Comparison of ENCODE assay signal across 22 cellular contexts in the genomic region with DNA sequence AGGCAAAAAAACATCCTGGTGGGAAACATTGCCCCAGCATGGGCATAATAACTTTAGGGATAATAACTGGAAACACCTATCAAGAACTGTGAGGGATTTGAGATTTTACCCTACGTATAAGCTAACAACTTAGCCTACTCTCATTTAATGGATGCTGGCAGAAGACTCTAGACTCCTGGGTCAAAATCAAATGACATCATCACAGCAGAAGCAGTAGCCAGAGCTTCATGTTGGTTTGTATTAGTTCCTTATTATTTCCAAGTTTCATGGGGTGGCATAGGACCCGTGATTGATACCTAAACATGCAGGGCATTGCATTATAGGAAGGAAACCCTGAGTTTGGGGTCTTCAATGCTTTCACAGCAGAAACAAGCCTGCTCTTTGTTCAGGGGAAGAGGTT. TPM values are rescaled to one million over a fixed set of nuclear protein-coding genes. Genes with fewer than 3 reads are reported as not detected.
DNase-seq lines count a peak whose midpoint lies in the region; ATAC-seq, FAIRE-seq and TF ChIP-seq lines count a peak whose summit lies in the region.
"Had no signal": no experiment of that assay in that cellular context is flagged by ENCODE, and none has a peak within 500 bp of the region (broad histone marks: within the 10 kb centered on the region; RNA-seq: fewer than 3 reads in every experiment).

No MANE protein-coding gene starts in this region.

- H3K79me2 ChIP-seq in K562 (ENCODE audit: control insufficient read depth, insufficient read depth, low read length): peaks cover 18% of the 10 kb centered on the region

- H2AFZ ChIP-seq in K562 (ENCODE audit: low read depth, low read length): no peak overlapping the region
- H2AFZ ChIP-seq: GM23248 had no signal

- BruUV-seq in Caco-2 (replicated peaks; lab: Mats Ljungman, UMichigan) (no TSS peak), K562 (replicated peaks; lab: Mats Ljungman, UMichigan) (no TSS peak)

- H3K4me1 Mint-ChIP-seq in Caco-2 (ENCODE audit: low read depth, unreplicated experiment) (peaks cover 20% of the 10 kb centered on the region), mesothelial cell of epicardium (peaks cover 33% of the 10 kb centered on the region)

- 13% methylated on average over 2 of the region's 2 CpGs for WGBS in K562 (ENCODE audit: insufficient coverage, low coverage, missing lambda C conversion rate)

- TF ChIP-seq POLR2A in K562 (conservative IDR thresholded peaks at IDR 0.05): no peak

- no peak overlapping the region for H3K4me2 ChIP-seq in K562 (ENCODE audit: insufficient read depth, low read length)

- no peak overlapping the region for H3K4me3 Mint-ChIP-seq in Caco-2 (ENCODE audit: unreplicated experiment)
- H3K4me3 Mint-ChIP-seq in mesothelial cell of epicardium: no peak overlapping the region
- H3K4me3 Mint-ChIP-seq: CD4-positive, CD25-positive, alpha-beta regulatory T cell; CD8-positive, alpha-beta memory T cell had no signal

- H3K4me3 ChIP-seq in Caco-2 (ENCODE audit: low read depth, low read length) (no peak overlapping the region), HEK293 (ENCODE audit: low read depth, low read length) (no peak overlapping the region), K562 (no peak overlapping the region)
- H3K4me3 ChIP-seq: GM23248 had no signal

- H4K20me1 ChIP-seq in K562 (replicated peaks; ENCODE audit: control insufficient read depth, insufficient read depth, low read length): no peaks in the 10 kb centered on the region

- H3K27me3 Mint-ChIP-seq in Caco-2 (ENCODE audit: insufficient read depth, unreplicated experiment): no peaks in the 10 kb centered on the region
- no peaks in the 10 kb centered on the region for H3K27me3 Mint-ChIP-seq in mesothelial cell of epicardium (ENCODE audit: low read depth)

- H3K9me3 ChIP-seq in Caco-2: no peaks in the 10 kb centered on the region
- H3K9me3 ChIP-seq in HEK293 (ENCODE audit: control insufficient read depth, insufficient read depth, low read depth, low read length): no peaks in the 10 kb centered on the region
- H3K9me3 ChIP-seq in K562 (replicated peaks; ENCODE audit: control insufficient read depth, insufficient read depth, low read depth, low read length): no peaks in the 10 kb centered on the region
- H3K9me3 ChIP-seq: BE2C had no signal

- H3K4me1 ChIP-seq in Caco-2 (peaks cover 33% of the 10 kb centered on the region), HEK293 (ENCODE audit: control insufficient read depth, insufficient read depth, low read length) (no peaks in the 10 kb centered on the region), K562 (replicated peaks in 1 of 2; ENCODE audit: control insufficient read depth in 2 of 2, insufficient read depth in 2 of 2, low read length in 2 of 2) (peaks cover 0 to 6% of the 10 kb centered on the region in 2 experiments; a peak in 2 of 5 replicates)
- H3K4me1 ChIP-seq: BE2C had no signal

- FAIRE-seq in K562 (lab: Jason Lieb, UNC): no peak
- FAIRE-seq: D721Med, GM12892, GM18507, HepG2 had no signal

- no peak for TF ChIP-seq CTCF in Caco-2 (IDR thresholded peaks at IDR 0.05; ENCODE audit: insufficient read depth in 1 of 2, low read depth in 1 of 2, low read length in 1 of 2, severe bottlenecking in 1 of 2, unreplicated experiment in 1 of 2)
- TF ChIP-seq CTCF in HEK293 (tag by site-specific recombination; IDR thresholded peaks at IDR 0.05): no peak
- no peak for TF ChIP-seq CTCF in K562 (IDR thresholded peaks at IDR 0.05 in 2 of 3, conservative IDR thresholded peaks at IDR 0.05 in 1 of 3; ENCODE audit: insufficient read depth in 2 of 3, low read depth in 1 of 3, low read length in 3 of 3)
- TF ChIP-seq CTCF in mesothelial cell of epicardium (IDR thresholded peaks at IDR 0.05; ENCODE audit: unreplicated experiment): no peak
- TF ChIP-seq CTCF in GM10266 (IDR thresholded peaks at IDR 0.05; ENCODE audit: control insufficient read depth, insufficient read depth, low read depth, missing control alignments): no peak

- H3K36me3 ChIP-seq in Caco-2 (ENCODE audit: control insufficient read depth, insufficient read depth, low read length) (no peaks in the 10 kb centered on the region), HEK293 (ENCODE audit: control insufficient read depth in 2 of 2, insufficient read depth in 1 of 2, low read length in 2 of 2) (peaks cover 0 to 8% of the 10 kb centered on the region in 2 experiments; a peak in 1 of 3 replicates), K562 (ENCODE audit: control insufficient read depth, insufficient read depth, low read length) (peaks cover 4% of the 10 kb centered on the region; the same call in 1 of the 3 replicates)
- H3K36me3 ChIP-seq: BE2C had no signal

- no peak overlapping the region for H3K27ac ChIP-seq in HEK293 (ENCODE audit: extremely low read depth, low read depth, low read length)
- H3K27ac ChIP-seq in K562 (ENCODE audit: extremely low read depth, low read depth, low read length): no peak overlapping the region
- H3K27ac ChIP-seq: GM23248 had no signal

- no peak for DNase-seq in Caco-2
- DNase-seq in K562 (ENCODE audit: extremely low read depth in 1 of 4, low spot score in 3 of 4): no peak
- no peak for DNase-seq in mesothelial cell of epicardium (ENCODE audit: low spot score in 2 of 2, unreplicated experiment in 2 of 2)
- DNase-seq in NCI-H1092 treated with DMSO at 0.1 percent for 48 hours (lab: John Stamatoyannopoulos, UW): no peak
- DNase-seq in activated CD4-positive, alpha-beta T cell treated with anti-CD3 and anti-CD28 coated beads, Interleukin-2, amount 50 U/mL, for 4 hours: no peak
- DNase-seq in HuH-7.5 (ENCODE audit: low spot score): no peak
- no peak for DNase-seq in GM10266 (ENCODE audit: extremely low spot score)
- DNase-seq: ACHN; BE2C; C1 segment of cervical spinal cord; CD4-positive, CD25-positive, alpha-beta regulatory T cell; CD8-positive, alpha-beta memory T cell; COR-L47; DMS153; DMS79 treated with DMSO at 0.1 percent for 48 hours; GM23248; HCEC 1CT had no signal

- TF ChIP-seq EP300 in K562 (IDR thresholded peaks at IDR 0.05; ENCODE audit: low read length): no peak

- H3K9me3 Mint-ChIP-seq in Caco-2 (ENCODE audit: unreplicated experiment) (no peaks in the 10 kb centered on the region), mesothelial cell of epicardium (peaks cover 34% of the 10 kb centered on the region)
- H3K9me3 Mint-ChIP-seq: CD4-positive, CD25-positive, alpha-beta regulatory T cell; CD8-positive, alpha-beta memory T cell had no signal

- H3K27me3 ChIP-seq in Caco-2 (replicated peaks; ENCODE audit: control insufficient read depth, insufficient read depth, low read length): no peaks in the 10 kb centered on the region
- H3K27me3 ChIP-seq in K562 (ENCODE audit: control insufficient read depth in 2 of 2, insufficient read depth in 2 of 2, low read length in 2 of 2): no peaks in the 10 kb centered on the region
- H3K27me3 ChIP-seq: BE2C had no signal

- no peak overlapping the region for H3K9ac ChIP-seq in K562 (ENCODE audit: insufficient read depth in 1 of 2, low read depth in 2 of 2, low read length in 2 of 2)
- H3K9ac ChIP-seq: GM23248 had no signal

- CTCF ChIA-PET in Caco-2 (lab: Charles Lee) (no interaction called here), HEK293 (lab: Yijun Ruan, JAX) (interaction anchor here (1.3 to 1.4 kb wide), 2 partner anchors 13 to 17 kb away, joined by 5 to 6 read pairs; no protein-coding TSS in a partner anchor), K562 (lab: Yijun Ruan, JAX; ENCODE audit: low intra/inter-chr PET ratio) (no interaction called here)

- POLR2A ChIA-PET in Caco-2 (lab: Charles Lee): interaction anchor here (0.5 to 1.6 kb wide), 2 partner anchors 15 to 60 kb away, joined by 3 to 4 read pairs; a partner anchor contains a TSS
- POLR2A ChIA-PET in HEK293 (lab: Yijun Ruan, JAX): no interaction called here
- POLR2A ChIA-PET in K562 (lab: Yijun Ruan, JAX): no interaction called here

- H3K27ac Mint-ChIP-seq in Caco-2 (ENCODE audit: unreplicated experiment) (peak overlapping the region; percentile 71), mesothelial cell of epicardium (peak overlapping the region; percentile 60)
- H3K27ac Mint-ChIP-seq: CD4-positive, CD25-positive, alpha-beta regulatory T cell; CD8-positive, alpha-beta memory T cell had no signal

- H3K9me1 ChIP-seq in K562 (ENCODE audit: control insufficient read depth, insufficient read depth, low read length): no peaks in the 10 kb centered on the region

- TF ChIP-seq RAD21 in K562 (CRISPR knock-in tag; conservative IDR thresholded peaks at IDR 0.05 in 1 of 2, IDR thresholded peaks at IDR 0.05 in 1 of 2): no peak

- no peak for ATAC-seq in K562
- ATAC-seq: HepG2 had no signal

- H3K36me3 Mint-ChIP-seq in Caco-2 (ENCODE audit: insufficient read depth, unreplicated experiment) (peaks cover 21% of the 10 kb centered on the region), mesothelial cell of epicardium (peaks cover 9% of the 10 kb centered on the region)
- H3K36me3 Mint-ChIP-seq: CD4-positive, CD25-positive, alpha-beta regulatory T cell; CD8-positive, alpha-beta memory T cell had no signal

- in situ Hi-C loops in K562 (cut with MboI): no loop called here

- intact Hi-C loops in Caco-2 (cut with micrococcal nuclease; ENCODE audit: unreplicated experiment): loop anchor here (5.0 kb wide), 2 partner anchors 81 to 101 kb away; no protein-coding TSS in a partner anchor
- intact Hi-C loops in K562 (cut with micrococcal nuclease): no loop called here

RNA-seq across cellular contexts. Expression of a gene that starts 4.6 kb away (rescaled TPM):
- 41.9 and 44.9 TPM in 2 replicates for total RNA-seq in Caco-2 (2022)
- 3.8 and 12.7 TPM in 2 replicates for total RNA-seq in K562 (2011; cell fraction: chromatin; rRNA removed; ENCODE audit: low replicate concordance)
- 3.2 and 3.8 TPM in 2 replicates for total RNA-seq in K562 (2011; cell fraction: nucleolus; rRNA removed)
- total RNA-seq in K562 (2011; cell fraction: nucleoplasm; rRNA removed): 5.1 and 6.3 TPM in 2 replicates
- total RNA-seq in K562 (2014; rRNA removed): 32.3 and 43.3 TPM in 2 replicates
- total RNA-seq in K562 (2014; rRNA removed; fragmentation: Illumina TruSeq; extraction: Trizol): 69.6 and 74.1 TPM in 2 replicates
- total RNA-seq in K562 (2015; rRNA removed; fragmentation: Illumina TruSeq; extraction: Trizol): 63.0 and 64.5 TPM in 2 replicates
- total RNA-seq in K562 (2021): 16.2 and 19.5 TPM in 2 replicates
- polyA plus RNA-seq in K562 (2011; rRNA removed): 24.9 and 28.8 TPM in 2 replicates
- 2.0 and 10.5 TPM in 2 replicates for polyA plus RNA-seq in K562 (2011; cell fraction: cytosol; rRNA removed)
- polyA plus RNA-seq in K562 (2011; cell fraction: nucleus; rRNA removed): 3.4 and 6.7 TPM in 2 replicates
- polyA plus RNA-seq in K562 (2012): 52.1 and 69.8 TPM in 2 replicates
- 60.1 and 70.8 TPM in 2 replicates for polyA plus RNA-seq in K562 (2014; fragmentation: Illumina TruSeq; extraction: Trizol)
- 100 to 1,000 TPM in 1 of 2 experiments, 10 to 100 TPM in 1; 96.7 to 106 TPM for polyA plus RNA-seq in K562 (2014; fragmentation: Nextera tagmentation; extraction: Ambion mirVana)
- 67.1 and 83.4 TPM in 2 replicates for polyA plus RNA-seq in K562 (2014; rRNA removed)
- 8.9 and 9.9 TPM in 2 replicates for polyA minus RNA-seq in K562 (2011; rRNA and poly(A)+ RNA removed)
- polyA minus RNA-seq in K562 (2011; cell fraction: cytosol; rRNA and poly(A)+ RNA removed): 2.5 and 4.1 TPM in 2 replicates
- polyA minus RNA-seq in K562 (2011; cell fraction: nucleus; rRNA and poly(A)+ RNA removed): 1.5 and 5.6 TPM in 2 replicates
- 55.4 to 61.1 TPM (median 60.1 TPM) in 3 replicates for total RNA-seq in mesothelial cell of epicardium

RNA-seq across cellular contexts. Expression of a gene that starts 15.4 kb away (rescaled TPM):
- total RNA-seq in Caco-2 (2022): 293 and 367 TPM in 2 replicates
- not detected in 2 replicates for total RNA-seq in K562 (2011; cell fraction: chromatin; rRNA removed; ENCODE audit: low replicate concordance)
- not detected in 2 replicates for total RNA-seq in K562 (2011; cell fraction: nucleolus; rRNA removed)
- not detected in 2 replicates for total RNA-seq in K562 (2011; cell fraction: nucleoplasm; rRNA removed)
- not detected in 2 replicates for total RNA-seq in K562 (2014; rRNA removed)
- not detected in 2 replicates for total RNA-seq in K562 (2014; rRNA removed; fragmentation: Illumina TruSeq; extraction: Trizol)
- total RNA-seq in K562 (2015; rRNA removed; fragmentation: Illumina TruSeq; extraction: Trizol): not detected in 2 replicates
- 0.47 and 0.58 TPM in 2 replicates for total RNA-seq in K562 (2021)
- not detected in 2 replicates for polyA plus RNA-seq in K562 (2011; rRNA removed)
- polyA plus RNA-seq in K562 (2011; cell fraction: cytosol; rRNA removed): 0.09 TPM in 1 of 2 replicates, not detected in the other
- polyA plus RNA-seq in K562 (2011; cell fraction: nucleus; rRNA removed): not detected in 2 replicates
- not detected in 2 replicates for polyA plus RNA-seq in K562 (2012)
- polyA plus RNA-seq in K562 (2014; fragmentation: Illumina TruSeq; extraction: Trizol): not detected in 2 replicates
- polyA plus RNA-seq in K562 (2014; fragmentation: Nextera tagmentation; extraction: Ambion mirVana): not detected
- polyA plus RNA-seq in K562 (2014; rRNA removed): 0.21 TPM in 1 of 2 replicates, not detected in the other
- polyA minus RNA-seq in K562 (2011; rRNA and poly(A)+ RNA removed): not detected in 2 replicates
- polyA minus RNA-seq in K562 (2011; cell fraction: cytosol; rRNA and poly(A)+ RNA removed): not detected in 2 replicates
- polyA minus RNA-seq in K562 (2011; cell fraction: nucleus; rRNA and poly(A)+ RNA removed): not detected in 2 replicates
- 304 to 314 TPM (median 307 TPM) in 3 replicates for total RNA-seq in mesothelial cell of epicardium

RNA-seq across cellular contexts. Expression of a gene that starts 30.9 kb away (rescaled TPM):
- total RNA-seq in Caco-2 (2022) (not detected in 2 replicates), K562 (2014; rRNA removed) (not detected in 2 replicates), K562 (2014; rRNA removed; fragmentation: Illumina TruSeq; extraction: Trizol) (0.18 and 0.22 TPM in 2 replicates), K562 (2015; rRNA removed; fragmentation: Illumina TruSeq; extraction: Trizol) (0.15 TPM in 1 of 2 replicates, not detected in the other), K562 (2021) (0.13 TPM in 1 of 2 replicates, not detected in the other), mesothelial cell of epicardium (16.6 to 21.4 TPM (median 20.2 TPM) in 3 replicates)
- total RNA-seq in K562 (2011; cell fraction: chromatin; rRNA removed; ENCODE audit: low replicate concordance): not detected in 2 replicates
- total RNA-seq in K562 (2011; cell fraction: nucleolus; rRNA removed): not detected in 2 replicates
- total RNA-seq in K562 (2011; cell fraction: nucleoplasm; rRNA removed): not detected in 2 replicates
- polyA plus RNA-seq in K562 (2011; rRNA removed) (0.10 TPM in 1 of 2 replicates, not detected in the other), K562 (2014; fragmentation: Illumina TruSeq; extraction: Trizol) (0.26 TPM in 1 of 2 replicates, not detected in the other), K562 (2014; fragmentation: Nextera tagmentation; extraction: Ambion mirVana) (under 1 TPM; 0.07 to 0.34 TPM), K562 (2014; rRNA removed) (not detected in 2 replicates)
- polyA plus RNA-seq in K562 (2011; cell fraction: cytosol; rRNA removed): 0.09 TPM in 1 of 2 replicates, not detected in the other
- not detected in 2 replicates for polyA plus RNA-seq in K562 (2011; cell fraction: nucleus; rRNA removed)
- polyA plus RNA-seq in K562 (2012): 0.08 and 0.53 TPM in 2 replicates
- polyA minus RNA-seq in K562 (2011; rRNA and poly(A)+ RNA removed): not detected in 2 replicates
- polyA minus RNA-seq in K562 (2011; cell fraction: cytosol; rRNA and poly(A)+ RNA removed): not detected in 2 replicates
- polyA minus RNA-seq in K562 (2011; cell fraction: nucleus; rRNA and poly(A)+ RNA removed): not detected in 2 replicates
- total RNA-seq: CD4-positive, CD25-positive, alpha-beta regulatory T cell; CD8-positive, alpha-beta memory T cell; HepG2 had no signal
- polyA plus RNA-seq: CD8-positive, alpha-beta memory T cell; HepG2 had no signal

RNA-seq across cellular contexts. Expression of a gene that starts 50.1 kb away (rescaled TPM):
- total RNA-seq in Caco-2 (2022) (16.8 and 24.5 TPM in 2 replicates), K562 (2014; rRNA removed) (12.0 and 13.1 TPM in 2 replicates), K562 (2014; rRNA removed; fragmentation: Illumina TruSeq; extraction: Trizol) (9.3 and 11.1 TPM in 2 replicates), K562 (2015; rRNA removed; fragmentation: Illumina TruSeq; extraction: Trizol) (5.5 and 6.7 TPM in 2 replicates), K562 (2021) (5.2 and 8.3 TPM in 2 replicates), mesothelial cell of epicardium (29.0 to 29.8 TPM (median 29.8 TPM) in 3 replicates)
- total RNA-seq in K562 (2011; cell fraction: chromatin; rRNA removed; ENCODE audit: low replicate concordance): 4.2 and 8.2 TPM in 2 replicates
- total RNA-seq in K562 (2011; cell fraction: nucleolus; rRNA removed): 3.8 and 5.3 TPM in 2 replicates
- 8.6 and 9.6 TPM in 2 replicates for total RNA-seq in K562 (2011; cell fraction: nucleoplasm; rRNA removed)
- polyA plus RNA-seq in K562 (2011; rRNA removed) (5.4 and 8.5 TPM in 2 replicates), K562 (2014; fragmentation: Illumina TruSeq; extraction: Trizol) (7.7 and 13.3 TPM in 2 replicates), K562 (2014; fragmentation: Nextera tagmentation; extraction: Ambion mirVana) (1 to 10 TPM; 8.3 to 8.9 TPM), K562 (2014; rRNA removed) (13.3 and 18.0 TPM in 2 replicates)
- polyA plus RNA-seq in K562 (2011; cell fraction: cytosol; rRNA removed): 1.7 and 6.8 TPM in 2 replicates
- polyA plus RNA-seq in K562 (2011; cell fraction: nucleus; rRNA removed): 4.1 and 15.3 TPM in 2 replicates
- 10.1 and 92.4 TPM in 2 replicates for polyA plus RNA-seq in K562 (2012)
- 1.9 and 6.6 TPM in 2 replicates for polyA minus RNA-seq in K562 (2011; rRNA and poly(A)+ RNA removed)
- 0.76 TPM in 1 of 2 replicates, not detected in the other for polyA minus RNA-seq in K562 (2011; cell fraction: cytosol; rRNA and poly(A)+ RNA removed)
- polyA minus RNA-seq in K562 (2011; cell fraction: nucleus; rRNA and poly(A)+ RNA removed): 1.3 and 3.0 TPM in 2 replicates
- total RNA-seq: GM23248 had no signal
- polyA plus RNA-seq: GM23248 had no signal

Comparison
In these comparisons a context has a peak if more than half of its experiments do, and no peak if none do; other contexts are left out.
1. RNA of a gene that starts 15.4 kb away (total RNA-seq): 293 to 367 TPM in Caco-2 and 304 to 314 TPM in mesothelial cell of epicardium; 0.47 to 0.58 TPM in K562; every median in the first group is over 100 times any median in the second.
2. RNA of a gene that starts 30.9 kb away (total RNA-seq): 16.6 to 21.4 TPM in mesothelial cell of epicardium; 0.13 to 0.22 TPM in K562 and not detected in Caco-2; every median in the first group is over 10 times any median in the second.